ENCODE assay signal across 1 cellular context in genomic region chr2:75729861-75730260, GRCh38.
TF ChIP-seq lines count a peak whose summit lies in the region.

No MANE protein-coding gene starts in this region.

TF ChIP-seq in GM23338, 12 proteins besides CTCF, POLR2A, EP300 and RAD21 (continued from another document):
- TF ChIP-seq, protein P1, sequence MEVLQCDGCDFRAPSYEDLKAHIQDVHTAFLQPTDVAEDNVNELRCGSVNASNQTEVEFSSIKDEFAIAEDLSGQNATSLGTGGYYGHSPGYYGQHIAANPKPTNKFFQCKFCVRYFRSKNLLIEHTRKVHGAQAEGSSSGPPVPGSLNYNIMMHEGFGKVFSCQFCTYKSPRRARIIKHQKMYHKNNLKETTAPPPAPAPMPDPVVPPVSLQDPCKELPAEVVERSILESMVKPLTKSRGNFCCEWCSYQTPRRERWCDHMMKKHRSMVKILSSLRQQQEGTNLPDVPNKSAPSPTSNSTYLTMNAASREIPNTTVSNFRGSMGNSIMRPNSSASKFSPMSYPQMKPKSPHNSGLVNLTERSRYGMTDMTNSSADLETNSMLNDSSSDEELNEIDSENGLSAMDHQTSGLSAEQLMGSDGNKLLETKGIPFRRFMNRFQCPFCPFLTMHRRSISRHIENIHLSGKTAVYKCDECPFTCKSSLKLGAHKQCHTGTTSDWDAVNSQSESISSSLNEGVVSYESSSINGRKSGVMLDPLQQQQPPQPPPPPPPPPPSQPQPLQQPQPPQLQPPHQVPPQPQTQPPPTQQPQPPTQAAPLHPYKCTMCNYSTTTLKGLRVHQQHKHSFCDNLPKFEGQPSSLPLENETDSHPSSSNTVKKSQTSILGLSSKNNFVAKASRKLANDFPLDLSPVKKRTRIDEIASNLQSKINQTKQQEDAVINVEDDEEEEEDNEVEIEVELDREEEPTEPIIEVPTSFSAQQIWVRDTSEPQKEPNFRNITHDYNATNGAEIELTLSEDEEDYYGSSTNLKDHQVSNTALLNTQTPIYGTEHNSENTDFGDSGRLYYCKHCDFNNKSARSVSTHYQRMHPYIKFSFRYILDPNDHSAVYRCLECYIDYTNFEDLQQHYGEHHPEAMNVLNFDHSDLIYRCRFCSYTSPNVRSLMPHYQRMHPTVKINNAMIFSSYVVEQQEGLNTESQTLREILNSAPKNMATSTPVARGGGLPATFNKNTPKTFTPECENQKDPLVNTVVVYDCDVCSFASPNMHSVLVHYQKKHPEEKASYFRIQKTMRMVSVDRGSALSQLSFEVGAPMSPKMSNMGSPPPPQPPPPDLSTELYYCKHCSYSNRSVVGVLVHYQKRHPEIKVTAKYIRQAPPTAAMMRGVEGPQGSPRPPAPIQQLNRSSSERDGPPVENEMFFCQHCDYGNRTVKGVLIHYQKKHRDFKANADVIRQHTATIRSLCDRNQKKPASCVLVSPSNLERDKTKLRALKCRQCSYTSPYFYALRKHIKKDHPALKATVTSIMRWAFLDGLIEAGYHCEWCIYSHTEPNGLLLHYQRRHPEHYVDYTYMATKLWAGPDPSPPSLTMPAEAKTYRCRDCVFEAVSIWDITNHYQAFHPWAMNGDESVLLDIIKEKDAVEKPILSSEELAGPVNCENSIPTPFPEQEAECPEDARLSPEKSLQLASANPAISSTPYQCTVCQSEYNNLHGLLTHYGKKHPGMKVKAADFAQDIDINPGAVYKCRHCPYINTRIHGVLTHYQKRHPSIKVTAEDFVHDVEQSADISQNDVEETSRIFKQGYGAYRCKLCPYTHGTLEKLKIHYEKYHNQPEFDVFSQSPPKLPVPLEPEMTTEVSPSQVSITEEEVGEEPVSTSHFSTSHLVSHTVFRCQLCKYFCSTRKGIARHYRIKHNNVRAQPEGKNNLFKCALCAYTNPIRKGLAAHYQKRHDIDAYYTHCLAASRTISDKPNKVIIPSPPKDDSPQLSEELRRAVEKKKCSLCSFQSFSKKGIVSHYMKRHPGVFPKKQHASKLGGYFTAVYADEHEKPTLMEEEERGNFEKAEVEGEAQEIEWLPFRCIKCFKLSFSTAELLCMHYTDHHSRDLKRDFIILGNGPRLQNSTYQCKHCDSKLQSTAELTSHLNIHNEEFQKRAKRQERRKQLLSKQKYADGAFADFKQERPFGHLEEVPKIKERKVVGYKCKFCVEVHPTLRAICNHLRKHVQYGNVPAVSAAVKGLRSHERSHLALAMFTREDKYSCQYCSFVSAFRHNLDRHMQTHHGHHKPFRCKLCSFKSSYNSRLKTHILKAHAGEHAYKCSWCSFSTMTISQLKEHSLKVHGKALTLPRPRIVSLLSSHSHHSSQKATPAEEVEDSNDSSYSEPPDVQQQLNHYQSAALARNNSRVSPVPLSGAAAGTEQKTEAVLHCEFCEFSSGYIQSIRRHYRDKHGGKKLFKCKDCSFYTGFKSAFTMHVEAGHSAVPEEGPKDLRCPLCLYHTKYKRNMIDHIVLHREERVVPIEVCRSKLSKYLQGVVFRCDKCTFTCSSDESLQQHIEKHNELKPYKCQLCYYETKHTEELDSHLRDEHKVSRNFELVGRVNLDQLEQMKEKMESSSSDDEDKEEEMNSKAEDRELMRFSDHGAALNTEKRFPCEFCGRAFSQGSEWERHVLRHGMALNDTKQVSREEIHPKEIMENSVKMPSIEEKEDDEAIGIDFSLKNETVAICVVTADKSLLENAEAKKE (CRISPR knock-in tag; IDR thresholded peaks at IDR 0.05) = no peak
